In genomic region chr6:82084324-82084920, GRCh38 we compare ENCODE assay signal across 1 cellular context.
TF ChIP-seq lines count a peak whose summit lies in the region.

No MANE protein-coding gene starts in this region.

TF ChIP-seq in HepG2, 621 proteins besides CTCF, POLR2A, EP300 and RAD21 (continued from another document):
- TF ChIP-seq KAT8 (CRISPR knock-in tag; IDR thresholded peaks at IDR 0.05) (peak; percentile 40), NR1H2 (CRISPR knock-in tag; IDR thresholded peaks at IDR 0.05; ENCODE audit: borderline replicate concordance, low read depth) (no peak), ZUFSP (CRISPR knock-in tag; IDR thresholded peaks at IDR 0.05; ENCODE audit: borderline replicate concordance) (no peak), ZBTB43 (CRISPR knock-in tag; conservative IDR thresholded peaks at IDR 0.05) (no peak), ZMYM3 (CRISPR knock-in tag; IDR thresholded peaks at IDR 0.05) (no peak), MAX (IDR thresholded peaks at IDR 0.05) (no peak), ATF1 (CRISPR knock-in tag; IDR thresholded peaks at IDR 0.05) (no peak), RELA (CRISPR knock-in tag; IDR thresholded peaks at IDR 0.05) (no peak), FOXA3 (CRISPR knock-in tag; IDR thresholded peaks at IDR 0.05) (peak; percentile 77), TP53 (CRISPR knock-in tag; conservative IDR thresholded peaks at IDR 0.05) (no peak), ZNF253 (CRISPR knock-in tag; IDR thresholded peaks at IDR 0.05; ENCODE audit: borderline replicate concordance) (no peak), IRF9 (CRISPR knock-in tag; IDR thresholded peaks at IDR 0.05; ENCODE audit: borderline replicate concordance) (no peak), ZNF44 (CRISPR knock-in tag; IDR thresholded peaks at IDR 0.05) (no peak), GFI1 (CRISPR knock-in tag; IDR thresholded peaks at IDR 0.05; ENCODE audit: borderline replicate concordance) (peak; percentile 70), ZNF788 (CRISPR knock-in tag; IDR thresholded peaks at IDR 0.05; ENCODE audit: borderline replicate concordance) (no peak), SALL2 (CRISPR knock-in tag; IDR thresholded peaks at IDR 0.05) (no peak), ZNF781 (CRISPR knock-in tag; IDR thresholded peaks at IDR 0.05; ENCODE audit: borderline replicate concordance, not compliant biosample characterization) (no peak), ZNF382 (CRISPR knock-in tag; IDR thresholded peaks at IDR 0.05; ENCODE audit: borderline replicate concordance) (no peak), PHF21A (CRISPR knock-in tag; IDR thresholded peaks at IDR 0.05) (0 out of 2 replicates have a peak, but pooled peaks have one; percentile 36), ZNF225 (CRISPR knock-in tag; IDR thresholded peaks at IDR 0.05) (no peak), JUNB (CRISPR knock-in tag; IDR thresholded peaks at IDR 0.05; ENCODE audit: borderline replicate concordance) (no peak; the same call in 1 of the 2 replicates), HMGA1 (CRISPR knock-in tag; conservative IDR thresholded peaks at IDR 0.05) (no peak), TRIM22 (IDR thresholded peaks at IDR 0.05) (no peak), ZNF292 (CRISPR knock-in tag; IDR thresholded peaks at IDR 0.05; ENCODE audit: borderline replicate concordance, low read depth) (no peak), ARID3A (IDR thresholded peaks at IDR 0.05; ENCODE audit: low read depth, low read length) (peak; percentile 33; the same call in 1 of the 2 replicates), KMT2B (CRISPR knock-in tag; IDR thresholded peaks at IDR 0.05) (no peak), KAT7 (CRISPR knock-in tag; IDR thresholded peaks at IDR 0.05; ENCODE audit: borderline replicate concordance) (no peak), TBP (CRISPR knock-in tag; IDR thresholded peaks at IDR 0.05) (no peak), ZNF605 (CRISPR knock-in tag; IDR thresholded peaks at IDR 0.05) (no peak), BRCA1 (CRISPR knock-in tag; IDR thresholded peaks at IDR 0.05) (no peak), NCOA2 (CRISPR knock-in tag; IDR thresholded peaks at IDR 0.05) (peak; percentile 97), IKZF4 (CRISPR knock-in tag; IDR thresholded peaks at IDR 0.05; ENCODE audit: borderline replicate concordance, low read depth, not compliant biosample characterization) (no peak), YEATS4 (CRISPR knock-in tag; IDR thresholded peaks at IDR 0.05; ENCODE audit: borderline replicate concordance) (no peak), NR2F1 (CRISPR knock-in tag; IDR thresholded peaks at IDR 0.05) (no peak), PITX1 (CRISPR knock-in tag; IDR thresholded peaks at IDR 0.05) (0 out of 2 replicates have a peak, but pooled peaks have one; percentile 23), ZNF180 (CRISPR knock-in tag; IDR thresholded peaks at IDR 0.05; ENCODE audit: borderline replicate concordance, low read depth) (no peak), ZSCAN20 (CRISPR knock-in tag; IDR thresholded peaks at IDR 0.05; ENCODE audit: borderline replicate concordance) (no peak), FOXP4 (CRISPR knock-in tag; IDR thresholded peaks at IDR 0.05) (peak; percentile 87), ZNF136 (CRISPR knock-in tag; IDR thresholded peaks at IDR 0.05; ENCODE audit: low read depth) (no peak), CSRNP2 (CRISPR knock-in tag; conservative IDR thresholded peaks at IDR 0.05; ENCODE audit: low read depth) (no peak), HNF4G (IDR thresholded peaks at IDR 0.05; ENCODE audit: borderline replicate concordance, low read depth, low read length) (peak; percentile 21; the same call in 1 of the 2 replicates), HNF4G (CRISPR knock-in tag; IDR thresholded peaks at IDR 0.05; ENCODE audit: borderline replicate concordance, low read depth) (no peak), ZNF512B (CRISPR knock-in tag; IDR thresholded peaks at IDR 0.05; ENCODE audit: borderline replicate concordance) (no peak)
